In genomic region chr9:4339357-4339756, GRCh38 we compare ENCODE assay signal across 8 cellular contexts. TPM values are rescaled to one million over a fixed set of nuclear protein-coding genes. Genes with fewer than 3 reads are reported as not detected.
A peak's percentile ranks its signal among the peaks of the same experiment; 100 is the strongest.
DNase-seq lines count a peak whose midpoint lies in the region; ATAC-seq and TF ChIP-seq lines count a peak whose summit lies in the region.

No MANE protein-coding gene starts in this region.

- no peak overlapping the region for H3K23ac ChIP-seq in trophoblast cell (ENCODE audit: low read length)

- H3K27ac ChIP-seq in gastroesophageal sphincter = no peak overlapping the region
- H3K27ac ChIP-seq in trophoblast cell (ENCODE audit: low read depth, low read length) = no peak overlapping the region
- H3K27ac ChIP-seq in transverse colon = no peak overlapping the region

- H3K4me3 ChIP-seq in gastroesophageal sphincter = no peak overlapping the region
- H3K4me3 ChIP-seq in trophoblast cell (ENCODE audit: low read depth, low read length) = no peak overlapping the region
- H3K4me3 ChIP-seq in transverse colon = no peak overlapping the region

- no peak overlapping the region for H2BK120ac ChIP-seq in trophoblast cell (ENCODE audit: insufficient read depth, low read length, poor library complexity)

- no peak overlapping the region for H4K8ac ChIP-seq in trophoblast cell (ENCODE audit: low read depth, low read length)

- H3K9me3 ChIP-seq in gastroesophageal sphincter = no peaks in the 10 kb centered on the region
- peaks cover 2% of the 10 kb centered on the region for H3K9me3 ChIP-seq in trophoblast cell (ENCODE audit: insufficient read depth, low read depth, low read length)
- H3K9me3 ChIP-seq in transverse colon = no peaks in the 10 kb centered on the region

- H3K36me3 ChIP-seq in gastroesophageal sphincter (no peaks in the 10 kb centered on the region), trophoblast cell (ENCODE audit: control insufficient read depth in 1 of 2, insufficient read depth in 2 of 2, low read length in 2 of 2) (no peaks in the 10 kb centered on the region), transverse colon (no peaks in the 10 kb centered on the region)

- H4K12ac ChIP-seq in trophoblast cell (ENCODE audit: low read depth, low read length) = no peak overlapping the region

- DNase-seq in Daoy (ENCODE audit: low read depth) (peak; percentile 84), LoVo (ENCODE audit: low spot score) (peak; percentile 84), SIG-M5 (lab: John Stamatoyannopoulos, UW) (peak; percentile 13), trophoblast cell (peak; percentile 85 to 97), transverse colon (peak; percentile 87)
- DNase-seq in activated gamma-delta T cell treated with anti-CD3 and anti-CD28 coated beads, Interleukin-2, amount 50 U/mL, for 16 hours (ENCODE audit: low read depth) = peak; percentile 67

- H2AFZ ChIP-seq in trophoblast cell (ENCODE audit: insufficient read depth, low read length, poor library complexity) = no peak overlapping the region

- H2AK5ac ChIP-seq in trophoblast cell (ENCODE audit: low read length) = no peak overlapping the region

- ATAC-seq in GM21786 (IDR thresholded peaks at IDR 0.05; ENCODE audit: unreplicated experiment) = peak; percentile 85
- peak; percentile 42 for ATAC-seq in gastroesophageal sphincter

- no peak overlapping the region for H2BK5ac ChIP-seq in trophoblast cell (ENCODE audit: low read depth, low read length, poor library complexity)

- intact Hi-C loops in transverse colon (cut with DNase I; ENCODE audit: low total_unique reads) = no loop called here

- TF ChIP-seq CTCF in gastroesophageal sphincter (IDR thresholded peaks at IDR 0.05) (peak; percentile 78 to 87 (median 86)), transverse colon (IDR thresholded peaks at IDR 0.05) (peak; percentile 83 to 93 (median 91))

- H3K18ac ChIP-seq in trophoblast cell (ENCODE audit: low read length) = no peak overlapping the region

- TF ChIP-seq POLR2A in gastroesophageal sphincter (IDR thresholded peaks at IDR 0.05) (no peak), transverse colon (IDR thresholded peaks at IDR 0.05) (no peak)

- in situ Hi-C loops in transverse colon (cut with MboI; ENCODE audit: low pct_ligation_motif_present in 1 of 4, low pct_unique_long_range_greater_than_20kb in 1 of 4, low sequenced_read_pairs in 3 of 4) = loop anchor here in 1 of 4 donors (25.0 kb wide), 1 partner anchor 602 kb away; no protein-coding TSS in a partner anchor

- 1 to 3% methylated on average over 5 to 6 of the region's 6 CpGs for WGBS in gastroesophageal sphincter (ENCODE audit: low coverage in 1 of 2), 2 donors
- no CpG with 5 or more reads among the region's 6 CpGs for WGBS in trophoblast cell (ENCODE audit: extremely low coverage, insufficient coverage, insufficient read length)
- WGBS in transverse colon (ENCODE audit: low coverage in 1 of 2), 2 donors = 0% methylated on average over 6 of the region's 6 CpGs

- H3K27me3 ChIP-seq in gastroesophageal sphincter (no peaks in the 10 kb centered on the region), trophoblast cell (ENCODE audit: insufficient read depth, low read length) (no peaks in the 10 kb centered on the region), transverse colon (no peaks in the 10 kb centered on the region)

- H3K4me2 ChIP-seq in trophoblast cell (ENCODE audit: low read length) = no peak overlapping the region

- H3K14ac ChIP-seq in trophoblast cell (ENCODE audit: low read length) = no peak overlapping the region

- no peak overlapping the region for H4K91ac ChIP-seq in trophoblast cell (ENCODE audit: low read depth, low read length)

- no peaks in the 10 kb centered on the region for H3K79me1 ChIP-seq in trophoblast cell (ENCODE audit: low read length)

- H2BK12ac ChIP-seq in trophoblast cell (ENCODE audit: low read length) = no peak overlapping the region

- no peaks in the 10 kb centered on the region for H3K79me2 ChIP-seq in trophoblast cell (ENCODE audit: control insufficient read depth, insufficient read depth, low read length, poor library complexity)

- TF ChIP-seq EP300 in gastroesophageal sphincter (IDR thresholded peaks at IDR 0.05) = no peak
- no peak for TF ChIP-seq EP300 in transverse colon (IDR thresholded peaks at IDR 0.05; ENCODE audit: low read depth)

- H3K4ac ChIP-seq in trophoblast cell (ENCODE audit: low read depth, low read length) = no peak overlapping the region

- peaks cover 1 to 14% (median 3%) of the 10 kb centered on the region in 3 donors for H3K4me1 ChIP-seq in gastroesophageal sphincter
- peaks cover 3% of the 10 kb centered on the region in 2 experiments for H3K4me1 ChIP-seq in trophoblast cell (ENCODE audit: control insufficient read depth in 1 of 2, insufficient read depth in 2 of 2, low read length in 2 of 2)
- H3K4me1 ChIP-seq in transverse colon = peaks cover 0 to 3% (median 0%) of the 10 kb centered on the region in 4 donors

- H3K9ac ChIP-seq in trophoblast cell (ENCODE audit: low read length) = no peak overlapping the region

RNA-seq across cellular contexts. Expression of gene GLIS3, which starts 39.5 kb away (rescaled TPM):
- 28.0 and 35.3 TPM in 2 replicates for total RNA-seq in Daoy (2014; rRNA removed; shearing (Covaris generic))
- total RNA-seq in gastroesophageal sphincter = 10 to 100 TPM; 10.3 to 34.9 (median 20.8) TPM
- polyA plus RNA-seq in trophoblast cell (2013) = 6.1 and 6.3 TPM in 2 replicates
- total RNA-seq in transverse colon = 10 to 100 TPM; 13.5 to 36.2 (median 28.8) TPM

Comparison
In these comparisons a context has a peak if more than half of its experiments do, and no peak if none do; other contexts are left out.
1. DNase-seq: peak in every context shown above with its lines; median percentile 91 in trophoblast cell; 87 in transverse colon; 84 in Daoy; 84 in LoVo; 67 in activated gamma-delta T cell treated with anti-CD3 and anti-CD28 coated beads, Interleukin-2, amount 50 U/mL, for 16 hours; 13 in SIG-M5.